8 cellular contexts compared by ENCODE assay signal in genomic region chr12:45726594-45727300, GRCh38. TPM values are rescaled to one million over a fixed set of nuclear protein-coding genes. Genes with fewer than 3 reads are reported as not detected.
DNase-seq lines count a peak whose midpoint lies in the region; ATAC-seq and TF ChIP-seq lines count a peak whose summit lies in the region.

No MANE protein-coding gene starts in this region.

- no peaks in the 10 kb centered on the region for H3K9me3 Mint-ChIP-seq in natural killer cell treated with Interleukin-12 subunit alpha and Interleukin-12 subunit beta and Interleukin-15 and Interleukin-18, amount 100 ng/mL, for 72 hours

- peaks cover 25% of the 10 kb centered on the region for H3K36me3 Mint-ChIP-seq in natural killer cell treated with Interleukin-12 subunit alpha and Interleukin-12 subunit beta and Interleukin-15 and Interleukin-18, amount 100 ng/mL, for 72 hours

- no peak for ATAC-seq in natural killer cell treated with Interleukin-12 subunit alpha and Interleukin-12 subunit beta and Interleukin-15 and Interleukin-18, amount 100 ng/mL, for 72 hours
- ATAC-seq in GM19023 (IDR thresholded peaks at IDR 0.05; ENCODE audit: unreplicated experiment): no peak

- H3K27me3 ChIP-seq in transverse colon: no peaks in the 10 kb centered on the region

- peak overlapping the region; percentile 97 to 100 (median 100) for H3K27ac ChIP-seq in transverse colon

- in situ Hi-C loops in transverse colon (cut with MboI; ENCODE audit: low pct_ligation_motif_present in 1 of 4, low pct_unique_long_range_greater_than_20kb in 1 of 4, low sequenced_read_pairs in 3 of 4): loop anchor here in 1 of 4 donors (25.0 kb wide), 1 partner anchor 661 kb away; no protein-coding TSS in a partner anchor

- H3K36me3 ChIP-seq in transverse colon: no peaks in the 10 kb centered on the region

- DNase-seq in GM03348 (ENCODE audit: low spot score): peak; percentile 69
- DNase-seq in NCI-H146 treated with DMSO at 0.1 percent for 48 hours (lab: John Stamatoyannopoulos, UW; ENCODE audit: unreplicated experiment): peak; percentile 82
- peak; percentile 56 to 58 for DNase-seq in activated T-cell treated with anti-CD3 and anti-CD28 coated beads, Interleukin-2, amount 50 U/mL, for 48 hours
- DNase-seq in fibroblast of mammary gland (ENCODE audit: low read depth): peak; percentile 31
- DNase-seq in natural killer cell treated with Interleukin-12 subunit alpha and Interleukin-12 subunit beta and Interleukin-15 and Interleukin-18, amount 100 ng/mL, for 72 hours (ENCODE audit: low spot score): peak; percentile 61
- peak; percentile 62 for DNase-seq in transverse colon
- no peak for DNase-seq in AML-193 (lab: John Stamatoyannopoulos, UW)

- TF ChIP-seq POLR2A in transverse colon (IDR thresholded peaks at IDR 0.05): no peak

- no peak for TF ChIP-seq EP300 in transverse colon (IDR thresholded peaks at IDR 0.05; ENCODE audit: low read depth)

- H3K4me1 ChIP-seq in transverse colon: peaks cover 6 to 41% (median 29%) of the 10 kb centered on the region in 4 donors

- H3K27me3 Mint-ChIP-seq in natural killer cell treated with Interleukin-12 subunit alpha and Interleukin-12 subunit beta and Interleukin-15 and Interleukin-18, amount 100 ng/mL, for 72 hours: no peaks in the 10 kb centered on the region

- peaks cover 12 to 32% of the 10 kb centered on the region in 2 donors for H3K4me1 Mint-ChIP-seq in natural killer cell treated with Interleukin-12 subunit alpha and Interleukin-12 subunit beta and Interleukin-15 and Interleukin-18, amount 100 ng/mL, for 72 hours (ENCODE audit: low read depth in 2 of 2)

- H3K27ac Mint-ChIP-seq in natural killer cell treated with Interleukin-12 subunit alpha and Interleukin-12 subunit beta and Interleukin-15 and Interleukin-18, amount 100 ng/mL, for 72 hours: peak overlapping the region; percentile 95 to 99

- no peak for TF ChIP-seq CTCF in fibroblast of mammary gland (conservative IDR thresholded peaks at IDR 0.05; ENCODE audit: control insufficient read depth, insufficient read depth, low read depth, low read length)
- TF ChIP-seq CTCF in transverse colon (IDR thresholded peaks at IDR 0.05): no peak

- H3K4me3 Mint-ChIP-seq in natural killer cell treated with Interleukin-12 subunit alpha and Interleukin-12 subunit beta and Interleukin-15 and Interleukin-18, amount 100 ng/mL, for 72 hours: peak overlapping the region; percentile 95

- peak overlapping the region; percentile 91 for H3K4me3 ChIP-seq in fibroblast of mammary gland (ENCODE audit: control insufficient read depth, low read depth, low read length)
- H3K4me3 ChIP-seq in transverse colon: peak overlapping the region; percentile 81 to 95 (median 92)

- no peaks in the 10 kb centered on the region for H3K9me3 ChIP-seq in transverse colon

- 0% methylated on average over 6 to 41 of the region's 42 CpGs for WGBS in transverse colon (ENCODE audit: low coverage in 1 of 2), 2 donors

- intact Hi-C loops in transverse colon (cut with DNase I; ENCODE audit: low total_unique reads): loop anchor here (10.0 kb wide), 1 partner anchor 182 kb away; no protein-coding TSS in a partner anchor

RNA-seq across cellular contexts. Expression of gene ARID2, which starts 2.8 kb away (rescaled TPM):
- 100 to 1,000 TPM; 116 to 133 TPM for total RNA-seq in natural killer cell treated with Interleukin-12 subunit alpha and Interleukin-12 subunit beta and Interleukin-15 and Interleukin-18, amount 100 ng/mL, for 72 hours
- 10 to 100 TPM; 22.9 to 39.9 (median 33.8) TPM for total RNA-seq in transverse colon

Comparison
In these comparisons a context has a peak if more than half of its experiments do, and no peak if none do; other contexts are left out.
1. DNase-seq: peak in GM03348 (single experiment), NCI-H146 treated with DMSO at 0.1 percent for 48 hours (single experiment), activated T-cell treated with anti-CD3 and anti-CD28 coated beads, Interleukin-2, amount 50 U/mL, for 48 hours (2 of 2), fibroblast of mammary gland (single experiment), natural killer cell treated with Interleukin-12 subunit alpha and Interleukin-12 subunit beta and Interleukin-15 and Interleukin-18, amount 100 ng/mL, for 72 hours (single experiment) and transverse colon (single experiment); none in AML-193 (0 of 2).